In the genomic region with DNA sequence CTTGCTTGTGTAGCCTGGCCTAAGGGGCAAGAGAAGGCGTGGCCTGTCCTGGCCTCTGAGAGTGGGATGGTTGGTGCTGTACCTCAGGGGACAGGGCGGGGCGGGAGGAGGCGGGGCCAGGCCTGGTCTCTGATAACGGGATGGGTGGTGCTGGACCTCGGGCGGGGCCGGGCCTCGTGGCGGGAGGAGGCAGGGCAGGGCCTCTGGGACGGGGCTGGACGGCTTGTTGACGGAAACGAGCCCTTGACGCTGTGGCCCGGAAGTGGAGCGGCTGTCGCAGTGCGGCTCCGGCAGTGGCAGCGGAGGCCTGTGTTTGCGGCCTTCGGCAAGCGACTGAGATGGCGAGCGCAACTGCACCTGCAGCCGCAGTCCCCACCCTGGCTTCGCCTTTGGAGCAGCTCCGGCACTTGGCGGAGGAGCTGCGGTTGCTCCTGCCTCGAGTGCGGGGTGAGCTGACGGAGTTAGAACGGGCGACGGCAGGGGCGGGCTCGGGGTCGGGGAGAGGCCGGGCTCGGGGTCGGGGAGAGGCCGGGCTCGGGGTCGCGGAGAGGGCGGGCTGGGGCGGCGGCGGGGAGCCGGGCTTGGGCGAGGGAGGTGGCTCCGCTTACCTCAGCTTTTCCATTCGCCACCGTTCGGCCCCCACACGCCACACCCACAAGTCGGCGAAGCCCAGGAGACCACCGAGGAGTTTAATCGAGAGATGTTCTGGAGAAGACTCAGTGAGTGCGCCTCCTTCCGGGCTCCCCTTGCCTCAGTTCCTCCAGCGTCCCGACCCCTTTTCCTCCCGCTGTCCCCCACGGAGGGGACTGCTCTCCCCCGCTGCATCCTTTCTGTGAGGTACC, we compare ENCODE assay signal across 8 cellular contexts. TPM values are rescaled to one million over a fixed set of nuclear protein-coding genes. Genes with fewer than 3 reads are reported as not detected.
A peak's percentile ranks its signal among the peaks of the same experiment; 100 is the strongest.
DNase-seq lines count a peak whose midpoint lies in the region; ATAC-seq, FAIRE-seq and TF ChIP-seq lines count a peak whose summit lies in the region.

CCNDBP1 (plus strand) TSS at position 243 of the 842 bp plus-strand sequence; CDS start at position 339, 96 bp downstream.

- H3K36me3 ChIP-seq in WERI-Rb-1 (peaks cover 5% of the 10 kb centered on the region), mammary epithelial cell (ENCODE audit: insufficient read depth, low read length) (no peaks in the 10 kb centered on the region), iPS-20b (ENCODE audit: insufficient read depth, low read depth, low read length) (peaks cover 8% of the 10 kb centered on the region), small intestine (ENCODE audit: control insufficient read depth in 2 of 2, insufficient read depth in 2 of 2, low read length in 2 of 2) (peaks cover 3 to 5% of the 10 kb centered on the region in 2 donors)

- POLR2A ChIA-PET in AG04450 (lab: Yijun Ruan, JAX): interaction anchor here (1.2 kb wide), 1 partner anchor 100 kb away, joined by 4 read pairs; no protein-coding TSS in a partner anchor

- in situ Hi-C loops in mammary epithelial cell (cut with MboI; ENCODE audit: low sequenced_read_pairs in 2 of 2): no loop called here

- intact Hi-C loops in mammary epithelial cell (cut with micrococcal nuclease): loop anchor here (1.0 to 5.0 kb wide), 4 partner anchors 19 to 483 kb away; partner anchors contain the start of gene TMEM62

- no peak for FAIRE-seq in small intestine (lab: Jason Lieb, UNC)

- H3K27me3 ChIP-seq in AG04450 (ENCODE audit: control insufficient read depth, insufficient read depth, low read length) (no peaks in the 10 kb centered on the region), WERI-Rb-1 (ENCODE audit: insufficient read depth, low read depth, severe bottlenecking) (no peaks in the 10 kb centered on the region), mammary epithelial cell (ENCODE audit: insufficient read depth, low read length) (no peaks in the 10 kb centered on the region), iPS-20b (ENCODE audit: insufficient read depth, low read length) (no peaks in the 10 kb centered on the region), small intestine (ENCODE audit: control insufficient read depth in 2 of 2, insufficient read depth in 2 of 2, low read length in 2 of 2) (no peaks in the 10 kb centered on the region)

- peaks cover 6% of the 10 kb centered on the region for H3K79me2 ChIP-seq in mammary epithelial cell (ENCODE audit: insufficient read depth, low read length)

- H3K4me1 ChIP-seq in mammary epithelial cell (ENCODE audit: insufficient read depth, low read length): peaks cover 4% of the 10 kb centered on the region
- peaks cover 7% of the 10 kb centered on the region; the same call in 1 of the 2 replicates for H3K4me1 ChIP-seq in iPS-20b (ENCODE audit: insufficient read depth, low read length)
- H3K4me1 ChIP-seq in small intestine (ENCODE audit: control insufficient read depth in 2 of 2, insufficient read depth in 1 of 2, low read depth in 1 of 2, low read length in 1 of 2): peaks cover 0 to 2% of the 10 kb centered on the region in 2 donors

- peak within 1 kb of the TSS; percentile 80 for H3K4me3 ChIP-seq in AG04450 (ENCODE audit: low read depth, low read length)
- H3K4me3 ChIP-seq in WERI-Rb-1 (ENCODE audit: low read depth, low read length): peak within 1 kb of the TSS; percentile 64
- H3K4me3 ChIP-seq in mammary epithelial cell (replicated peaks in 1 of 3; ENCODE audit: insufficient read depth in 1 of 3, low read depth in 2 of 3, low read length in 3 of 3): peak within 1 kb of the TSS; percentile 60 to 86 (median 74)
- H3K4me3 ChIP-seq in iPS-20b (ENCODE audit: low read length): peak within 1 kb of the TSS; percentile 97
- H3K4me3 ChIP-seq in small intestine (ENCODE audit: low read depth in 1 of 2, low read length in 2 of 2): peak within 1 kb of the TSS; percentile 66 to 77

- no peak within 1 kb of the TSS for H3K27ac ChIP-seq in AG04450 (ENCODE audit: low read depth, low read length)
- peak within 1 kb of the TSS; percentile 18; the same call in 1 of the 2 replicates for H3K27ac ChIP-seq in WERI-Rb-1
- H3K27ac ChIP-seq in mammary epithelial cell (ENCODE audit: insufficient read depth, low read depth, low read length): peak within 1 kb of the TSS; percentile 22
- H3K27ac ChIP-seq in iPS-20b (ENCODE audit: low read length): no peak within 1 kb of the TSS
- peak within 1 kb of the TSS; percentile 84 to 97 for H3K27ac ChIP-seq in small intestine (ENCODE audit: low read depth in 1 of 2, low read length in 1 of 2)

- DNase-seq in AG04450 (ENCODE audit: low read depth, low spot score) (no peak), NCI-H2227 (lab: John Stamatoyannopoulos, UW; ENCODE audit: unreplicated experiment) (peak; percentile 87), WERI-Rb-1 (peak; percentile 98), mammary epithelial cell (peak; percentile 77), small intestine (peak; percentile 96)

- peak within 1 kb of the TSS; percentile 90 for H2AFZ ChIP-seq in mammary epithelial cell (ENCODE audit: low read depth, low read length)

- H3K9ac ChIP-seq in mammary epithelial cell (ENCODE audit: insufficient read depth, low read length): peak within 1 kb of the TSS; percentile 67
- H3K9ac ChIP-seq in iPS-20b (ENCODE audit: low read depth, low read length): peak within 1 kb of the TSS; percentile 78; the same call in 1 of the 2 replicates

- H4K20me1 ChIP-seq in mammary epithelial cell (ENCODE audit: insufficient read depth, low read length): no peaks in the 10 kb centered on the region

- H3K9me3 ChIP-seq in AG04450 (ENCODE audit: control insufficient read depth, insufficient read depth, low read length) (no peaks in the 10 kb centered on the region; the same call in 1 of the 2 replicates), WERI-Rb-1 (ENCODE audit: severe bottlenecking) (no peaks in the 10 kb centered on the region), mammary epithelial cell (replicated peaks; ENCODE audit: insufficient read depth, low read length) (no peaks in the 10 kb centered on the region), iPS-20b (ENCODE audit: insufficient read depth, low read depth, low read length) (no peaks in the 10 kb centered on the region), small intestine (ENCODE audit: control insufficient read depth, low read depth) (no peaks in the 10 kb centered on the region)

- WGBS in mammary epithelial cell (ENCODE audit: low coverage, missing lambda C conversion rate): 2% methylated on average over 8 of the region's 69 CpGs
- 0% methylated on average over 42 to 69 of the region's 69 CpGs for WGBS in small intestine, 3 donors

- TF ChIP-seq CTCF in AG04450 (IDR thresholded peaks at IDR 0.05; ENCODE audit: low read depth, low read length): peak; percentile 47
- TF ChIP-seq CTCF in WERI-Rb-1 (IDR thresholded peaks at IDR 0.05; ENCODE audit: low read depth, low read length): peak; percentile 65
- peak; percentile 10 to 51 for TF ChIP-seq CTCF in mammary epithelial cell (conservative IDR thresholded peaks at IDR 0.05 in 1 of 2, IDR thresholded peaks at IDR 0.05 in 1 of 2; ENCODE audit: extremely low read depth in 1 of 2, insufficient read depth in 1 of 2, low read depth in 1 of 2, low read length in 2 of 2)

- CTCF ChIA-PET in AG04450 (lab: Charles Lee) (interaction anchor here (2.0 to 2.6 kb wide), 3 partner anchors 11 to 100 kb away, joined by 7 to 28 read pairs (median 8); no protein-coding TSS in a partner anchor), mammary epithelial cell (lab: Charles Lee; ENCODE audit: low non-redundant PET) (no interaction called here)

- TF ChIP-seq POLR2A in GM18526 (IDR thresholded peaks at IDR 0.05; ENCODE audit: extremely low read depth, insufficient read length): peak; percentile 91

- H3K4me2 ChIP-seq in mammary epithelial cell (ENCODE audit: insufficient read depth, low read depth, low read length): peak within 1 kb of the TSS; percentile 83

- dilution Hi-C loops in mammary epithelial cell (cut with HindIII; ENCODE audit: low sequenced_read_pairs): no loop called here

- ATAC-seq in HG03064 (IDR thresholded peaks at IDR 0.05; ENCODE audit: low read depth, unreplicated experiment): peak; percentile 90

- no TSS peak for BruUV-seq in mammary epithelial cell (replicated peaks; lab: Mats Ljungman, UMichigan)

RNA-seq across cellular contexts. Expression of gene CCNDBP1, which starts in this region (rescaled TPM):
- 43.3 and 54.2 TPM in 2 replicates for polyA plus RNA-seq in AG04450 (2011; rRNA removed)
- polyA minus RNA-seq in AG04450 (2011; rRNA and poly(A)+ RNA removed): 17.6 and 21.8 TPM in 2 replicates
- total RNA-seq in mammary epithelial cell: 10 to 100 TPM; 41.3 to 82.5 TPM
- polyA plus RNA-seq in mammary epithelial cell: 44.1 TPM
- 18.6 TPM for polyA minus RNA-seq in mammary epithelial cell
- polyA plus RNA-seq in small intestine: 10 to 100 TPM; 43.3 to 98.0 (median 81.9) TPM

Comparison
In these comparisons a context has a peak if more than half of its experiments do, and no peak if none do; other contexts are left out.
1. H3K27ac ChIP-seq: peak in WERI-Rb-1 (single experiment), mammary epithelial cell (single experiment) and small intestine (2 of 2); none in AG04450 (single experiment) and iPS-20b (single experiment).
2. Peak in every context shown above with its lines, with median percentiles within 50 percentile points of each other: H3K4me3 ChIP-seq and CTCF ChIP-seq.